ENCODE assay signal across 1 cellular context in the genomic region with DNA sequence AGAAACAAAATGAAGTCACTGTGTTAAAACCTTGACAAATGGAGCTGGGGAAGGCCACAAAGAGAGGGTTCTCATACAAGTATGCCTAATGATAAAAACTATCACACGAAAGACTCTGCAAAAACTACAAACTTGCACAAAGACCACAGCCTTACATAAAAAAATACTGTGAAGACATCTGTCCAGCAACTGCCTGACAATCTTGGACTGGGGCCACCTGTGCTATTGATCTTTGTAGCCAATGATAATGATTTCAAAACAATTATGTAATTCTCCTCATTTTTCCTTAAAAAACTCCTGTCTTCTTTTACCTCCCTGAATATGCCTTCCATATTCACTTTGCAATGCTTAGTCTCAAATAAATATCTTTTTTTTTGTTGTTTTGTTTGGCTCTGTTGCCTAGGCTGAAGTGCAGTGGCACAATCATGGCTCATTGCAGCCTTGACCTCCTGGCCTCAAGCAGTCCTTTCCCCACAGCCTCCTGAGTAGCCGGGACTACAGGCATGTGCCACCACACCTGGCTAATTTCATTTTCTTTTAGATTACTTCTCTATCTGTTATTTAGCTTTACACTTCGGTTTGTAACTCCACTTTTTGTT.
TF ChIP-seq lines count a peak whose summit lies in the region.

No MANE protein-coding gene starts in this region.

TF ChIP-seq in HepG2, 621 proteins besides CTCF, POLR2A, EP300 and RAD21 (continued from another document):
- TF ChIP-seq ZNF234 (CRISPR knock-in tag; conservative IDR thresholded peaks at IDR 0.05) (no peak), SALL1 (CRISPR knock-in tag; IDR thresholded peaks at IDR 0.05) (0 out of 2 replicates have a peak, but pooled peaks have one; percentile 18), ASH2L (IDR thresholded peaks at IDR 0.05; ENCODE audit: insufficient read length, low read depth, low read length) (peak; percentile 25), RFXANK (CRISPR knock-in tag; IDR thresholded peaks at IDR 0.05) (no peak), ZNF263 (CRISPR knock-in tag; IDR thresholded peaks at IDR 0.05) (no peak), SAP130 (CRISPR knock-in tag; IDR thresholded peaks at IDR 0.05; ENCODE audit: low read depth) (peak; percentile 32), NFRKB (IDR thresholded peaks at IDR 0.05) (no peak), TRIM24 (CRISPR knock-in tag; IDR thresholded peaks at IDR 0.05) (no peak), ZNF430 (CRISPR knock-in tag; IDR thresholded peaks at IDR 0.05) (no peak), NR2F2 (IDR thresholded peaks at IDR 0.05; ENCODE audit: borderline replicate concordance, low read depth) (peak; percentile 41; the same call in 1 of the 2 replicates), SRY (CRISPR knock-in tag; IDR thresholded peaks at IDR 0.05) (no peak), XRCC5 (optimal IDR thresholded peaks at IDR 0.05; ENCODE audit: low read length) (no peak), RARG (CRISPR knock-in tag; IDR thresholded peaks at IDR 0.05; ENCODE audit: low read depth) (no peak), NR2F1 (CRISPR knock-in tag; IDR thresholded peaks at IDR 0.05) (peak; percentile 92 to 96), FOXA3 (CRISPR knock-in tag; IDR thresholded peaks at IDR 0.05) (peak; percentile 38; the same call in 1 of the 2 replicates), ETV6 (CRISPR knock-in tag; conservative IDR thresholded peaks at IDR 0.05) (no peak), ZNF407 (CRISPR knock-in tag; IDR thresholded peaks at IDR 0.05; ENCODE audit: not compliant biosample characterization) (no peak), HMG20A (CRISPR knock-in tag; IDR thresholded peaks at IDR 0.05; ENCODE audit: borderline replicate concordance) (peak; percentile 62; the same call in 1 of the 2 replicates), ZNF724P (CRISPR knock-in tag; IDR thresholded peaks at IDR 0.05; ENCODE audit: borderline replicate concordance) (no peak), FOXO4 (CRISPR knock-in tag; conservative IDR thresholded peaks at IDR 0.05) (no peak), THAP11 (CRISPR knock-in tag; IDR thresholded peaks at IDR 0.05) (no peak), ZMYM4 (CRISPR knock-in tag; IDR thresholded peaks at IDR 0.05) (no peak), RFXAP (CRISPR knock-in tag; IDR thresholded peaks at IDR 0.05; ENCODE audit: borderline replicate concordance) (no peak), ZSCAN20 (CRISPR knock-in tag; IDR thresholded peaks at IDR 0.05; ENCODE audit: borderline replicate concordance) (no peak), HNF4A (CRISPR knock-in tag; IDR thresholded peaks at IDR 0.05) (peak; percentile 49; the same call in 1 of the 2 replicates), ZNF550 (CRISPR knock-in tag; IDR thresholded peaks at IDR 0.05; ENCODE audit: borderline replicate concordance) (no peak), MAFF (IDR thresholded peaks at IDR 0.05; ENCODE audit: low read depth, low read length) (no peak), MZF1 (CRISPR knock-in tag; IDR thresholded peaks at IDR 0.05; ENCODE audit: borderline replicate concordance) (no peak), RARA (CRISPR knock-in tag; IDR thresholded peaks at IDR 0.05) (peak; percentile 74), GZF1 (CRISPR knock-in tag; IDR thresholded peaks at IDR 0.05) (no peak), ZNF772 (CRISPR knock-in tag; IDR thresholded peaks at IDR 0.05) (no peak), MEIS1 (CRISPR knock-in tag; IDR thresholded peaks at IDR 0.05; ENCODE audit: borderline replicate concordance) (no peak), ZNF292 (CRISPR knock-in tag; IDR thresholded peaks at IDR 0.05; ENCODE audit: borderline replicate concordance, low read depth) (no peak), SOX5 (CRISPR knock-in tag; IDR thresholded peaks at IDR 0.05; ENCODE audit: borderline replicate concordance) (0 out of 2 replicates have a peak, but pooled peaks have one; percentile 13), BCL6 (CRISPR knock-in tag; IDR thresholded peaks at IDR 0.05) (no peak)
- TF ChIP-seq, protein P1, sequence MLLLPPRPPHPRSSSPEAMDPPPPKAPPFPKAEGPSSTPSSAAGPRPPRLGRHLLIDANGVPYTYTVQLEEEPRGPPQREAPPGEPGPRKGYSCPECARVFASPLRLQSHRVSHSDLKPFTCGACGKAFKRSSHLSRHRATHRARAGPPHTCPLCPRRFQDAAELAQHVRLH (CRISPR knock-in tag; IDR thresholded peaks at IDR 0.05; ENCODE audit: borderline replicate concordance, low read depth): no peak
- TF ChIP-seq, protein P2, sequence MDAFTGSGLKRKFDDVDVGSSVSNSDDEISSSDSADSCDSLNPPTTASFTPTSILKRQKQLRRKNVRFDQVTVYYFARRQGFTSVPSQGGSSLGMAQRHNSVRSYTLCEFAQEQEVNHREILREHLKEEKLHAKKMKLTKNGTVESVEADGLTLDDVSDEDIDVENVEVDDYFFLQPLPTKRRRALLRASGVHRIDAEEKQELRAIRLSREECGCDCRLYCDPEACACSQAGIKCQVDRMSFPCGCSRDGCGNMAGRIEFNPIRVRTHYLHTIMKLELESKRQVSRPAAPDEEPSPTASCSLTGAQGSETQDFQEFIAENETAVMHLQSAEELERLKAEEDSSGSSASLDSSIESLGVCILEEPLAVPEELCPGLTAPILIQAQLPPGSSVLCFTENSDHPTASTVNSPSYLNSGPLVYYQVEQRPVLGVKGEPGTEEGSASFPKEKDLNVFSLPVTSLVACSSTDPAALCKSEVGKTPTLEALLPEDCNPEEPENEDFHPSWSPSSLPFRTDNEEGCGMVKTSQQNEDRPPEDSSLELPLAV (CRISPR knock-in tag; conservative IDR thresholded peaks at IDR 0.05; ENCODE audit: low read depth): no peak
- TF ChIP-seq, protein P3, sequence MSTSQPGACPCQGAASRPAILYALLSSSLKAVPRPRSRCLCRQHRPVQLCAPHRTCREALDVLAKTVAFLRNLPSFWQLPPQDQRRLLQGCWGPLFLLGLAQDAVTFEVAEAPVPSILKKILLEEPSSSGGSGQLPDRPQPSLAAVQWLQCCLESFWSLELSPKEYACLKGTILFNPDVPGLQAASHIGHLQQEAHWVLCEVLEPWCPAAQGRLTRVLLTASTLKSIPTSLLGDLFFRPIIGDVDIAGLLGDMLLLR (CRISPR knock-in tag; IDR thresholded peaks at IDR 0.05): no peak
